Comparison of ENCODE assay signal across 17 cellular contexts in genomic region chr20:57040461-57040860, GRCh38.
"Had no signal": no experiment of that assay in that cellular context is flagged by ENCODE, and none has a peak within 500 bp of the region (broad histone marks: within the 10 kb centered on the region; RNA-seq: fewer than 3 reads in every experiment).

No MANE protein-coding gene starts in this region.

- H3K36me3 ChIP-seq: breast epithelium, left lung, thyroid gland had no signal

- H3K27me3 ChIP-seq: breast epithelium, thyroid gland had no signal

- H3K9me3 ChIP-seq: breast epithelium, left lung, thyroid gland had no signal

- ATAC-seq: left lung; natural killer cell; stimulated activated naive CD8-positive, alpha-beta T cell treated with anti-CD3 and anti-CD28 coated beads, Interleukin-15, Interleukin-2, amounts not matched to agents 100 U/mL and 50 U/mL, for 24 hours had no signal

- DNase-seq: activated B cell treated with CpG ODN at 0.5 μM for 24 hours; activated CD4-positive, alpha-beta T cell treated with anti-CD3 and anti-CD28 coated beads for 4 hours; activated CD4-positive, alpha-beta T cell treated with anti-CD3 and anti-CD28 coated beads, Interleukin-2, amount 50 U/mL, for 48 hours; activated naive CD4-positive, alpha-beta T cell treated with Interleukin-2 at 50 U/mL for 16 hours; activated naive CD8-positive, alpha-beta T cell treated with anti-CD3 and anti-CD28 coated beads for 36 hours; activated T-cell treated with anti-CD3 and anti-CD28 coated beads, Interleukin-2, amount 50 U/mL, for 48 hours; effector memory CD4-positive, alpha-beta T cell; immature natural killer cell; left lung; natural killer cell; stimulated activated CD4-positive, alpha-beta T cell treated with anti-CD3 and anti-CD28 coated beads, Interleukin-12 subunit alpha, Interleukin-12 subunit beta, amount 100 ng/mL, for 4 hours; stimulated activated CD4-positive, alpha-beta T cell treated with anti-CD3 and anti-CD28 coated beads, Interleukin-4, amount 100 ng/mL, for 4 hours; stimulated activated naive CD8-positive, alpha-beta T cell treated with anti-CD3 and anti-CD28 coated beads, Interleukin-15, Interleukin-2, amounts not matched to agents 100 U/mL and 50 U/mL, for 24 hours; T-helper 1 cell; T-helper 9 cell; thyroid gland had no signal

- H3K4me3 ChIP-seq: breast epithelium, left lung, thyroid gland had no signal

- H3K4me1 ChIP-seq: left lung had no signal

- H3K27ac ChIP-seq: breast epithelium, left lung, thyroid gland had no signal
